20 cellular contexts compared by ENCODE assay signal in the genomic region with DNA sequence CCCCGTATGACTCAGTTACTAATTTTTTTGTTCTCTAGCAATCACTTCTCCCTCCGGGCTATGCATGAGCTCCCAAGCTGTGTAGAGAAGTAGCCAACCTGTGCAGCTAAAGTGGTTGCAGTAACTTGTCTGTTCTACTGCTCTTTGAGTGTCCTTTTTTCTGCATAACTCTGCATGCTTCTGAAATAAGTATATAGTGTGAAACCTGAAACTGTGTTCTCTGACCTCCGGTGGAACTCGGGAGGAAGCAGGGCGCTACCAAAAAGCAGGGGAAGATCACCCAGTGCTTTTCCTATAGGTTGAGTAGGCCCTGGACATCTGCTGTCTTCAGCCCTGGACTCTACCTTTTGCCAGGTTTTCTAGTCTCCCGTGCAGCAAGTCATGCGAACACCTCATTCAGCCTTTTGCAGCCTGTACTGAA. TPM values are rescaled to one million over a fixed set of nuclear protein-coding genes. Genes with fewer than 3 reads are reported as not detected.
DNase-seq lines count a peak whose midpoint lies in the region; ATAC-seq, FAIRE-seq and TF ChIP-seq lines count a peak whose summit lies in the region.
"Had no signal": no experiment of that assay in that cellular context is flagged by ENCODE, and none has a peak within 500 bp of the region (broad histone marks: within the 10 kb centered on the region; RNA-seq: fewer than 3 reads in every experiment).

No MANE protein-coding gene starts in this region.

- peak overlapping the region; percentile 24; the same call in 1 of the 2 replicates for H3K4me3 Mint-ChIP-seq in WTC11
- H3K4me3 Mint-ChIP-seq: activated B cell treated with CpG ODN at 0.5 μM for 24 hours; B cell; naive B cell; stimulated activated memory B cell treated with anti-CD40 and anti-IgM and Interleukin-4, amounts not matched to agents 10 μg/mL and 1 μg/mL and 100 μg/mL, for 72 hours had no signal

- no peak overlapping the region for H4K8ac ChIP-seq in mesenchymal stem cell (ENCODE audit: low read length)

- POLR2A ChIA-PET in WTC11 (lab: Charles Lee) = no interaction called here

- TF ChIP-seq EP300 in tibial nerve (IDR thresholded peaks at IDR 0.05) = no peak

- H2AK5ac ChIP-seq in mesenchymal stem cell (ENCODE audit: low read length, severe bottlenecking) = peak overlapping the region; percentile 19

- H3K9ac ChIP-seq in mesenchymal stem cell (ENCODE audit: low read length) = no peak overlapping the region

- H3K4me1 Mint-ChIP-seq in WTC11 = peaks cover 79% of the 10 kb centered on the region

- H3K4me3 ChIP-seq in mesenchymal stem cell (ENCODE audit: insufficient read depth in 1 of 2, low read depth in 1 of 2, low read length in 2 of 2) = no peak overlapping the region
- no peak overlapping the region for H3K4me3 ChIP-seq in tibial nerve

- peaks cover 6% of the 10 kb centered on the region for H3K4me1 ChIP-seq in mesenchymal stem cell (ENCODE audit: control insufficient read depth, insufficient read depth, low read depth, low read length)
- H3K4me1 ChIP-seq in tibial nerve = peaks cover 0 to 18% (median 6%) of the 10 kb centered on the region in 4 donors

- H3K36me3 ChIP-seq in mesenchymal stem cell (ENCODE audit: control insufficient read depth in 1 of 2, insufficient read depth in 2 of 2, low read depth in 1 of 2, low read length in 2 of 2) (no peaks in the 10 kb centered on the region), tibial nerve (no peaks in the 10 kb centered on the region)

- H2AFZ ChIP-seq in mesenchymal stem cell (ENCODE audit: low read depth, low read length) = no peak overlapping the region

- no peaks in the 10 kb centered on the region for H3K27me3 Mint-ChIP-seq in WTC11 (ENCODE audit: low read depth)
- H3K27me3 Mint-ChIP-seq: activated B cell treated with CpG ODN at 0.5 μM for 24 hours; B cell; naive B cell; stimulated activated memory B cell treated with anti-CD40 and anti-IgM and Interleukin-4, amounts not matched to agents 10 μg/mL and 1 μg/mL and 100 μg/mL, for 72 hours had no signal

- FAIRE-seq in GM12891 (lab: Jason Lieb, UNC) = peak; percentile 93
- FAIRE-seq: endothelial cell of umbilical vein had no signal

- H3K18ac ChIP-seq in mesenchymal stem cell (ENCODE audit: low read depth in 1 of 2, low read length in 2 of 2) = peak overlapping the region in 1 of 2 experiments; percentile 75

- CTCF ChIA-PET in WTC11 (lab: Charles Lee) = interaction anchor here (1.0 kb wide), 1 partner anchor 220 kb away, joined by 3 read pairs; no protein-coding TSS in a partner anchor

- H2BK15ac ChIP-seq in mesenchymal stem cell (ENCODE audit: low read depth, poor library complexity, severe bottlenecking) = no peak overlapping the region

- H3K27ac Mint-ChIP-seq in WTC11 = peak overlapping the region; percentile 88
- H3K27ac Mint-ChIP-seq: activated B cell treated with CpG ODN at 0.5 μM for 24 hours; activated naive CD4-positive, alpha-beta T cell treated with anti-CD3 and anti-CD28 coated beads, Interleukin-2, amount 50 U/mL, for 72 hours; B cell; naive B cell; stimulated activated memory B cell treated with anti-CD40 and anti-IgM and Interleukin-4, amounts not matched to agents 10 μg/mL and 1 μg/mL and 100 μg/mL, for 72 hours had no signal

- peak overlapping the region; percentile 15 for H4K91ac ChIP-seq in mesenchymal stem cell (ENCODE audit: low read length)

- no peak for TF ChIP-seq POLR2A in GM12891 (IDR thresholded peaks at IDR 0.05; ENCODE audit: low read depth, low read length)
- TF ChIP-seq POLR2A in tibial nerve (IDR thresholded peaks at IDR 0.05) = no peak

- H3K27ac ChIP-seq in mesenchymal stem cell (ENCODE audit: low read length, poor library complexity, severe bottlenecking) (peak overlapping the region; percentile 24), tibial nerve (no peak overlapping the region)

- no peak for TF ChIP-seq CTCF in WTC11 (IDR thresholded peaks at IDR 0.05)
- TF ChIP-seq CTCF in tibial nerve (IDR thresholded peaks at IDR 0.05) = no peak

- WGBS in mesenchymal stem cell = 92% methylated on average over 7 of the region's 7 CpGs
- 76 to 81% methylated on average over 7 of the region's 7 CpGs for WGBS in tibial nerve, 2 donors

- H2BK5ac ChIP-seq in mesenchymal stem cell (ENCODE audit: low read depth, low read length, poor library complexity, severe bottlenecking) = peak overlapping the region; percentile 31

- no peak overlapping the region for H3K23ac ChIP-seq in mesenchymal stem cell (ENCODE audit: low read length in 2 of 2)

- H3K79me1 ChIP-seq in mesenchymal stem cell (replicated peaks; ENCODE audit: low read length, poor library complexity, severe bottlenecking) = peaks cover 10% of the 10 kb centered on the region

- no peaks in the 10 kb centered on the region for H3K36me3 Mint-ChIP-seq in WTC11
- H3K36me3 Mint-ChIP-seq: activated naive CD4-positive, alpha-beta T cell treated with anti-CD3 and anti-CD28 coated beads, Interleukin-2, amount 50 U/mL, for 72 hours had no signal

- no peak overlapping the region for H2BK120ac ChIP-seq in mesenchymal stem cell (ENCODE audit: low read depth, low read length)

- H3K9me3 ChIP-seq in mesenchymal stem cell (ENCODE audit: control insufficient read depth, low read length) (no peaks in the 10 kb centered on the region), tibial nerve (no peaks in the 10 kb centered on the region)

- H2BK12ac ChIP-seq in mesenchymal stem cell (ENCODE audit: low read length in 2 of 2) = no peak overlapping the region

- H3K4me2 ChIP-seq in mesenchymal stem cell (ENCODE audit: low read length, poor library complexity, severe bottlenecking) = no peak overlapping the region

- DNase-seq in GM12891 (ENCODE audit: insufficient read length, low spot score) (peak; percentile 31), WTC11 (ENCODE audit: low spot score) (no peak), mesenchymal stem cell (no peak), tibial nerve (ENCODE audit: low spot score in 2 of 2) (no peak), NCI-H510A (lab: John Stamatoyannopoulos, UW) (no peak)
- DNase-seq in activated naive CD4-positive, alpha-beta T cell treated with anti-CD3 and anti-CD28 coated beads, Interleukin-2, amount 50 U/mL, for 16 hours = no peak
- DNase-seq: activated B cell treated with CpG ODN at 0.5 μM for 24 hours; activated CD8-positive, alpha-beta memory T cell treated with anti-CD3 and anti-CD28 coated beads, Interleukin-2, amount 50 U/mL, for 4 hours; left colon; naive B cell; NCI-H1048; NCI-H2227 treated with DMSO at 0.1 percent for 48 hours; SW 1271 had no signal

- H3K9me3 Mint-ChIP-seq in WTC11 = no peaks in the 10 kb centered on the region
- H3K9me3 Mint-ChIP-seq: activated B cell treated with CpG ODN at 0.5 μM for 24 hours; activated naive CD4-positive, alpha-beta T cell treated with anti-CD3 and anti-CD28 coated beads, Interleukin-2, amount 50 U/mL, for 72 hours; naive B cell; stimulated activated memory B cell treated with anti-CD40 and anti-IgM and Interleukin-4, amounts not matched to agents 10 μg/mL and 1 μg/mL and 100 μg/mL, for 72 hours had no signal

- ATAC-seq in HG02852 (IDR thresholded peaks at IDR 0.05; ENCODE audit: unreplicated experiment) (peak; percentile 89), WTC11 (peak; percentile 7; the same call in 1 of the 2 replicates), GM21381 (IDR thresholded peaks at IDR 0.05; ENCODE audit: unreplicated experiment) (no peak)
- ATAC-seq: activated naive CD4-positive, alpha-beta T cell treated with anti-CD3 and anti-CD28 coated beads, Interleukin-2, amount 50 U/mL, for 72 hours; left colon; sciatic nerve; stimulated activated memory B cell treated with anti-CD40 and anti-IgM and Interleukin-4, amounts not matched to agents 10 μg/mL and 1 μg/mL and 100 μg/mL, for 72 hours had no signal

- no peak overlapping the region for H3K14ac ChIP-seq in mesenchymal stem cell (ENCODE audit: low read length in 2 of 2)

- H3K27me3 ChIP-seq in mesenchymal stem cell (ENCODE audit: control insufficient read depth in 1 of 2, insufficient read depth in 1 of 2, low read length in 2 of 2) (no peaks in the 10 kb centered on the region), tibial nerve (no peaks in the 10 kb centered on the region)

- H3K4ac ChIP-seq in mesenchymal stem cell (ENCODE audit: low read depth in 1 of 2, low read length in 2 of 2) = no peak overlapping the region

TF ChIP-seq in GM12891, 5 proteins besides CTCF, POLR2A, EP300 and RAD21:
- TF ChIP-seq SPI1 (IDR thresholded peaks at IDR 0.05; ENCODE audit: low read depth, low read length) = no peak
- no peak for TF ChIP-seq PAX5 (IDR thresholded peaks at IDR 0.05; ENCODE audit: insufficient read depth, low read length, severe bottlenecking)
- TF ChIP-seq TAF1 (IDR thresholded peaks at IDR 0.05; ENCODE audit: low read depth, low read length) = no peak
- TF ChIP-seq POU2F2 (IDR thresholded peaks at IDR 0.05; ENCODE audit: low read depth, low read length) = no peak
- no peak for TF ChIP-seq POLR2AphosphoS5 (IDR thresholded peaks at IDR 0.05; ENCODE audit: low read depth, low read length)
TF ChIP-seq in GM12891: peak in this region for 0.

TF ChIP-seq in WTC11, 78 proteins besides CTCF, POLR2A, EP300 and RAD21 (continues in another document):
- TF ChIP-seq, protein P1, sequence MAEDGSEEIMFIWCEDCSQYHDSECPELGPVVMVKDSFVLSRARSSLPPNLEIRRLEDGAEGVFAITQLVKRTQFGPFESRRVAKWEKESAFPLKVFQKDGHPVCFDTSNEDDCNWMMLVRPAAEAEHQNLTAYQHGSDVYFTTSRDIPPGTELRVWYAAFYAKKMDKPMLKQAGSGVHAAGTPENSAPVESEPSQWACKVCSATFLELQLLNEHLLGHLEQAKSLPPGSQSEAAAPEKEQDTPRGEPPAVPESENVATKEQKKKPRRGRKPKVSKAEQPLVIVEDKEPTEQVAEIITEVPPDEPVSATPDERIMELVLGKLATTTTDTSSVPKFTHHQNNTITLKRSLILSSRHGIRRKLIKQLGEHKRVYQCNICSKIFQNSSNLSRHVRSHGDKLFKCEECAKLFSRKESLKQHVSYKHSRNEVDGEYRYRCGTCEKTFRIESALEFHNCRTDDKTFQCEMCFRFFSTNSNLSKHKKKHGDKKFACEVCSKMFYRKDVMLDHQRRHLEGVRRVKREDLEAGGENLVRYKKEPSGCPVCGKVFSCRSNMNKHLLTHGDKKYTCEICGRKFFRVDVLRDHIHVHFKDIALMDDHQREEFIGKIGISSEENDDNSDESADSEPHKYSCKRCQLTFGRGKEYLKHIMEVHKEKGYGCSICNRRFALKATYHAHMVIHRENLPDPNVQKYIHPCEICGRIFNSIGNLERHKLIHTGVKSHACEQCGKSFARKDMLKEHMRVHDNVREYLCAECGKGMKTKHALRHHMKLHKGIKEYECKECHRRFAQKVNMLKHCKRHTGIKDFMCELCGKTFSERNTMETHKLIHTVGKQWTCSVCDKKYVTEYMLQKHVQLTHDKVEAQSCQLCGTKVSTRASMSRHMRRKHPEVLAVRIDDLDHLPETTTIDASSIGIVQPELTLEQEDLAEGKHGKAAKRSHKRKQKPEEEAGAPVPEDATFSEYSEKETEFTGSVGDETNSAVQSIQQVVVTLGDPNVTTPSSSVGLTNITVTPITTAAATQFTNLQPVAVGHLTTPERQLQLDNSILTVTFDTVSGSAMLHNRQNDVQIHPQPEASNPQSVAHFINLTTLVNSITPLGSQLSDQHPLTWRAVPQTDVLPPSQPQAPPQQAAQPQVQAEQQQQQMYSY (CRISPR knock-in tag; IDR thresholded peaks at IDR 0.05) = peak; percentile 83

RNA-seq across cellular contexts. Expression of a gene that starts 47.8 kb away (rescaled TPM):
- 4.2 TPM for polyA plus RNA-seq in GM12891 (2012; ENCODE audit: low read depth, missing spikeins)
- total RNA-seq in WTC11 (2021) = 49.1 to 52.0 TPM (median 49.5 TPM) in 3 replicates
- polyA plus RNA-seq in mesenchymal stem cell (2013, experiment 1 of 2) = 4.1 TPM
- polyA plus RNA-seq in mesenchymal stem cell (2013, experiment 2 of 2) = 4.8 TPM
- 10 to 100 TPM; 11.4 to 16.1 (median 14.5) TPM for total RNA-seq in tibial nerve
